ENCODE assay signal across 8 cellular contexts in genomic region chr5:65624570-65625555, GRCh38. TPM values are rescaled to one million over a fixed set of nuclear protein-coding genes. Genes with fewer than 3 reads are reported as not detected.
A peak's percentile ranks its signal among the peaks of the same experiment; 100 is the strongest.
DNase-seq lines count a peak whose midpoint lies in the region; ATAC-seq and TF ChIP-seq lines count a peak whose summit lies in the region.

TSS of gene SHLD3 (plus strand) at chr5:65625027. CDS start at chr5:65629588, 4,561 bp downstream.
A gene with protein sequence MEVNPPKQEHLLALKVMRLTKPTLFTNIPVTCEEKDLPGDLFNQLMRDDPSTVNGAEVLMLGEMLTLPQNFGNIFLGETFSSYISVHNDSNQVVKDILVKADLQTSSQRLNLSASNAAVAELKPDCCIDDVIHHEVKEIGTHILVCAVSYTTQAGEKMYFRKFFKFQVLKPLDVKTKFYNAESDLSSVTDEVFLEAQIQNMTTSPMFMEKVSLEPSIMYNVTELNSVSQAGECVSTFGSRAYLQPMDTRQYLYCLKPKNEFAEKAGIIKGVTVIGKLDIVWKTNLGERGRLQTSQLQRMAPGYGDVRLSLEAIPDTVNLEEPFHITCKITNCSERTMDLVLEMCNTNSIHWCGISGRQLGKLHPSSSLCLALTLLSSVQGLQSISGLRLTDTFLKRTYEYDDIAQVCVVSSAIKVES (plus strand): TSS chr5:65625027. CDS start chr5:65625061, 34 bp downstream.

- peak within 1 kb of the TSS; percentile 78 for H3K4me3 ChIP-seq in BE2C (ENCODE audit: low read depth, low read length)

- peak; percentile 81 for DNase-seq in BE2C
- DNase-seq in GM19238 (ENCODE audit: insufficient read length, low spot score) = peak; percentile 44
- DNase-seq in NCI-H510A treated with DMSO at 0.1 percent for 48 hours (lab: John Stamatoyannopoulos, UW) = peak; percentile 81
- peak; percentile 78 to 81 for DNase-seq in activated CD4-positive, alpha-beta T cell treated with anti-CD3 and anti-CD28 coated beads for 4 hours
- peak; percentile 59 for DNase-seq in dedifferentiated amniotic fluid mesenchymal stem cell (ENCODE audit: extremely low spot score)
- DNase-seq in left kidney (ENCODE audit: low read depth, low spot score) = peak; percentile 96
- DNase-seq in stimulated activated CD4-positive, alpha-beta T cell treated with anti-CD3 and anti-CD28 coated beads, Interleukin-1b, Interleukin-23, amount 100 ng/mL, for 48 hours = peak; percentile 81

- no peaks in the 10 kb centered on the region for H3K27me3 ChIP-seq in BE2C

- H3K4me1 ChIP-seq in BE2C = no peaks in the 10 kb centered on the region

- no peaks in the 10 kb centered on the region for H3K9me3 ChIP-seq in BE2C

- H3K36me3 ChIP-seq in BE2C = peaks cover 7% of the 10 kb centered on the region; the same call in 1 of the 2 replicates

- no peak; the same call in 1 of the 2 replicates for TF ChIP-seq CTCF in BE2C (IDR thresholded peaks at IDR 0.05; ENCODE audit: low read depth, low read length)

- ATAC-seq in HG03442 (IDR thresholded peaks at IDR 0.05; ENCODE audit: unreplicated experiment) = peak; percentile 73

RNA-seq across cellular contexts. Expression of gene SHLD3, which starts in this region (rescaled TPM):
- polyA plus RNA-seq in BE2C (2012; ENCODE audit: insufficient read depth, insufficient read length, low read depth) = 2.3 TPM

RNA-seq across cellular contexts. Expression of the second gene that starts in this region (rescaled TPM):
- polyA plus RNA-seq in BE2C (2012; ENCODE audit: insufficient read depth, insufficient read length, low read depth) = 17.1 TPM

Comparison
In these comparisons a context has a peak if more than half of its experiments do, and no peak if none do; other contexts are left out.
1. Peak in every context shown above with its lines: DNase-seq, ATAC-seq and H3K4me3 ChIP-seq.
2. DNase-seq: peak in every context shown above with its lines; median percentile 96 in left kidney; 81 in BE2C; 81 in NCI-H510A treated with DMSO at 0.1 percent for 48 hours; 81 in stimulated activated CD4-positive, alpha-beta T cell treated with anti-CD3 and anti-CD28 coated beads, Interleukin-1b, Interleukin-23, amount 100 ng/mL, for 48 hours; 80 in activated CD4-positive, alpha-beta T cell treated with anti-CD3 and anti-CD28 coated beads for 4 hours; 59 in dedifferentiated amniotic fluid mesenchymal stem cell; 44 in GM19238.